ENCODE assay signal across 2 cellular contexts in the genomic region with DNA sequence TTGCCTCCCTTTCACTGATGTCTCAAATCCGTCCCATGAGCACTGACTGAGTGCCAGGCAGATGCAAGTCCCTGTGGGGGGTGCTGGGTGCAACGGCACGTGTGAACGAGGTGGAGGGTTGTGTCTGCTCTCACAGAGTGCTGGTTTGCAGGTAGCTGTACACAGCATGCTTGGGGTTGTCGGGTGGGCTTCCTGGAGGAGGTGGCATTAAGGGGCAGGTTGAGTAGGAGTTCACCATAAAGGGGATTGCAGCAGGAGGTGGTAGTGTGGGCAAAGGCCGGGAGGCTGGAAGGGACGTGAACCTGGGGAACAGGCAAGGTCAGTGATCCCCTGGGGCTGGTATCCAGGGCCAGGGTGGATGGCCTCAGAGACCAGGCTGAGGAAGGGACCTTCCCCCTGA.
TF ChIP-seq lines count a peak whose summit lies in the region.

No MANE protein-coding gene starts in this region.

TF ChIP-seq in SK-N-SH treated with all-trans-retinoic acid at 6 μM for 48 hours, 23 proteins besides CTCF, POLR2A, EP300 and RAD21:
- TF ChIP-seq, protein P1, sequence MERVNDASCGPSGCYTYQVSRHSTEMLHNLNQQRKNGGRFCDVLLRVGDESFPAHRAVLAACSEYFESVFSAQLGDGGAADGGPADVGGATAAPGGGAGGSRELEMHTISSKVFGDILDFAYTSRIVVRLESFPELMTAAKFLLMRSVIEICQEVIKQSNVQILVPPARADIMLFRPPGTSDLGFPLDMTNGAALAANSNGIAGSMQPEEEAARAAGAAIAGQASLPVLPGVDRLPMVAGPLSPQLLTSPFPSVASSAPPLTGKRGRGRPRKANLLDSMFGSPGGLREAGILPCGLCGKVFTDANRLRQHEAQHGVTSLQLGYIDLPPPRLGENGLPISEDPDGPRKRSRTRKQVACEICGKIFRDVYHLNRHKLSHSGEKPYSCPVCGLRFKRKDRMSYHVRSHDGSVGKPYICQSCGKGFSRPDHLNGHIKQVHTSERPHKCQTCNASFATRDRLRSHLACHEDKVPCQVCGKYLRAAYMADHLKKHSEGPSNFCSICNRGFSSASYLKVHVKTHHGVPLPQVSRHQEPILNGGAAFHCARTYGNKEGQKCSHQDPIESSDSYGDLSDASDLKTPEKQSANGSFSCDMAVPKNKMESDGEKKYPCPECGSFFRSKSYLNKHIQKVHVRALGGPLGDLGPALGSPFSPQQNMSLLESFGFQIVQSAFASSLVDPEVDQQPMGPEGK (CRISPR knock-in tag; IDR thresholded peaks at IDR 0.05; ENCODE audit: borderline replicate concordance): no peak
- peak; percentile 98 for TF ChIP-seq ZFP3 (CRISPR knock-in tag; IDR thresholded peaks at IDR 0.05)

TF ChIP-seq in SK-N-SH, 30 proteins besides CTCF, POLR2A, EP300 and RAD21:
- TF ChIP-seq, protein P2, sequence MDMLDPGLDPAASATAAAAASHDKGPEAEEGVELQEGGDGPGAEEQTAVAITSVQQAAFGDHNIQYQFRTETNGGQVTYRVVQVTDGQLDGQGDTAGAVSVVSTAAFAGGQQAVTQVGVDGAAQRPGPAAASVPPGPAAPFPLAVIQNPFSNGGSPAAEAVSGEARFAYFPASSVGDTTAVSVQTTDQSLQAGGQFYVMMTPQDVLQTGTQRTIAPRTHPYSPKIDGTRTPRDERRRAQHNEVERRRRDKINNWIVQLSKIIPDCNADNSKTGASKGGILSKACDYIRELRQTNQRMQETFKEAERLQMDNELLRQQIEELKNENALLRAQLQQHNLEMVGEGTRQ (IDR thresholded peaks at IDR 0.05; ENCODE audit: borderline replicate concordance, low read depth, low read length): no peak
- TF ChIP-seq FOXM1 (IDR thresholded peaks at IDR 0.05; ENCODE audit: low read depth) (no peak), SIN3A (IDR thresholded peaks at IDR 0.05; ENCODE audit: borderline replicate concordance, low read depth, low read length) (no peak), YY1 (IDR thresholded peaks at IDR 0.05; ENCODE audit: low read depth) (no peak), FOXJ3 (CRISPR knock-in tag; IDR thresholded peaks at IDR 0.05) (no peak), SMC3 (IDR thresholded peaks at IDR 0.05; ENCODE audit: low read depth, low read length) (no peak), GABPA (IDR thresholded peaks at IDR 0.05; ENCODE audit: low read depth) (no peak), RCOR1 (IDR thresholded peaks at IDR 0.05; ENCODE audit: low read length) (no peak), MEF2A (IDR thresholded peaks at IDR 0.05; ENCODE audit: borderline replicate concordance, low read depth) (no peak), JUND (IDR thresholded peaks at IDR 0.05) (no peak), RFX5 (IDR thresholded peaks at IDR 0.05; ENCODE audit: low read length) (no peak), TEAD4 (IDR thresholded peaks at IDR 0.05; ENCODE audit: borderline replicate concordance, insufficient read depth) (no peak)
- TF ChIP-seq, protein P3, sequence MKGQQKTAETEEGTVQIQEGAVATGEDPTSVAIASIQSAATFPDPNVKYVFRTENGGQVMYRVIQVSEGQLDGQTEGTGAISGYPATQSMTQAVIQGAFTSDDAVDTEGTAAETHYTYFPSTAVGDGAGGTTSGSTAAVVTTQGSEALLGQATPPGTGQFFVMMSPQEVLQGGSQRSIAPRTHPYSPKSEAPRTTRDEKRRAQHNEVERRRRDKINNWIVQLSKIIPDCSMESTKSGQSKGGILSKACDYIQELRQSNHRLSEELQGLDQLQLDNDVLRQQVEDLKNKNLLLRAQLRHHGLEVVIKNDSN (IDR thresholded peaks at IDR 0.05; ENCODE audit: borderline replicate concordance, low read depth): no peak
- TF ChIP-seq, protein P4, sequence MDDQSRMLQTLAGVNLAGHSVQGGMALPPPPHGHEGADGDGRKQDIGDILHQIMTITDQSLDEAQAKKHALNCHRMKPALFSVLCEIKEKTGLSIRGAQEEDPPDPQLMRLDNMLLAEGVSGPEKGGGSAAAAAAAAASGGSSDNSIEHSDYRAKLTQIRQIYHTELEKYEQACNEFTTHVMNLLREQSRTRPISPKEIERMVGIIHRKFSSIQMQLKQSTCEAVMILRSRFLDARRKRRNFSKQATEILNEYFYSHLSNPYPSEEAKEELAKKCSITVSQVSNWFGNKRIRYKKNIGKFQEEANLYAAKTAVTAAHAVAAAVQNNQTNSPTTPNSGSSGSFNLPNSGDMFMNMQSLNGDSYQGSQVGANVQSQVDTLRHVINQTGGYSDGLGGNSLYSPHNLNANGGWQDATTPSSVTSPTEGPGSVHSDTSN (IDR thresholded peaks at IDR 0.05): no peak
- TF ChIP-seq, protein P5, sequence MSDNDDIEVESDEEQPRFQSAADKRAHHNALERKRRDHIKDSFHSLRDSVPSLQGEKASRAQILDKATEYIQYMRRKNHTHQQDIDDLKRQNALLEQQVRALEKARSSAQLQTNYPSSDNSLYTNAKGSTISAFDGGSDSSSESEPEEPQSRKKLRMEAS (IDR thresholded peaks at IDR 0.05; ENCODE audit: low read depth): no peak
TF ChIP-seq in SK-N-SH: peak in this region for 0.
